2 cellular contexts compared by ENCODE assay signal in the genomic region with DNA sequence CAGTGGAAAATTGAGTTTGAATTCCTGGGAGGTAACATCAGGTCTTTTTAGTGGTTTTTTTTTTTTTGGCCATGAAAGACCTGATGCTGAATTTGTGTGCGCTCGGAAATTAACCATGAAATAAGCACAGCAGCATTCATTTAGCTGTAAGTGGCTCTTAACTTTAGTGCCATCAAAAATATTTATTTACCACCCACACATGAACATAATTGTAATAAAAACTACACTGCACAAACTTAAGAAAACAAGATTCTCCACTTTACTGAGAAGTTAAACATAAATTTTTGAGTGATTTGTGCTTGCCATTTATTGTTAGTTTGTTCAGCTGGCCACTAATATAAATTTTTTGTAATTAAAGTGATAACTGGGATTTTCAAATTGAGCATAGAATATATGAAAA.
A peak's percentile ranks its signal among the peaks of the same experiment; 100 is the strongest.
TF ChIP-seq lines count a peak whose summit lies in the region.

No MANE protein-coding gene starts in this region.

TF ChIP-seq in HEK293, 187 proteins besides CTCF, POLR2A, EP300 and RAD21 (continues in another document):
- TF ChIP-seq BCL11B (tag by site-specific recombination; IDR thresholded peaks at IDR 0.05; ENCODE audit: low read depth) = no peak
- TF ChIP-seq ZNF48 (tag by site-specific recombination; IDR thresholded peaks at IDR 0.05) = no peak
- TF ChIP-seq ZNF76 (tag by site-specific recombination; IDR thresholded peaks at IDR 0.05; ENCODE audit: borderline replicate concordance, low read depth) = no peak
- TF ChIP-seq, protein P1, sequence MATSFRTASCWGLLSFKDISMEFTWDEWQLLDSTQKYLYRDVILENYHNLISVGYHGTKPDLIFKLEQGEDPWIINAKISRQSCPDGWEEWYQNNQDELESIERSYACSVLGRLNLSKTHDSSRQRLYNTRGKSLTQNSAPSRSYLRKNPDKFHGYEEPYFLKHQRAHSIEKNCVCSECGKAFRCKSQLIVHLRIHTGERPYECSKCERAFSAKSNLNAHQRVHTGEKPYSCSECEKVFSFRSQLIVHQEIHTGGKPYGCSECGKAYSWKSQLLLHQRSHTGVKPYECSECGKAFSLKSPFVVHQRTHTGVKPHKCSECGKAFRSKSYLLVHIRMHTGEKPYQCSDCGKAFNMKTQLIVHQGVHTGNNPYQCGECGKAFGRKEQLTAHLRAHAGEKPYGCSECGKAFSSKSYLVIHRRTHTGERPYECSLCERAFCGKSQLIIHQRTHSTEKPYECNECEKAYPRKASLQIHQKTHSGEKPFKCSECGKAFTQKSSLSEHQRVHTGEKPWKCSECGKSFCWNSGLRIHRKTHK (tag by site-specific recombination; IDR thresholded peaks at IDR 0.05) = no peak
- no peak for TF ChIP-seq MEIS1 (CRISPR knock-in tag; IDR thresholded peaks at IDR 0.05; ENCODE audit: borderline replicate concordance)
- no peak for TF ChIP-seq ZNF214 (tag by site-specific recombination; IDR thresholded peaks at IDR 0.05; ENCODE audit: borderline replicate concordance)
- no peak for TF ChIP-seq ZNF670 (tag by site-specific recombination; IDR thresholded peaks at IDR 0.05; ENCODE audit: low read depth)
- TF ChIP-seq, protein P2, sequence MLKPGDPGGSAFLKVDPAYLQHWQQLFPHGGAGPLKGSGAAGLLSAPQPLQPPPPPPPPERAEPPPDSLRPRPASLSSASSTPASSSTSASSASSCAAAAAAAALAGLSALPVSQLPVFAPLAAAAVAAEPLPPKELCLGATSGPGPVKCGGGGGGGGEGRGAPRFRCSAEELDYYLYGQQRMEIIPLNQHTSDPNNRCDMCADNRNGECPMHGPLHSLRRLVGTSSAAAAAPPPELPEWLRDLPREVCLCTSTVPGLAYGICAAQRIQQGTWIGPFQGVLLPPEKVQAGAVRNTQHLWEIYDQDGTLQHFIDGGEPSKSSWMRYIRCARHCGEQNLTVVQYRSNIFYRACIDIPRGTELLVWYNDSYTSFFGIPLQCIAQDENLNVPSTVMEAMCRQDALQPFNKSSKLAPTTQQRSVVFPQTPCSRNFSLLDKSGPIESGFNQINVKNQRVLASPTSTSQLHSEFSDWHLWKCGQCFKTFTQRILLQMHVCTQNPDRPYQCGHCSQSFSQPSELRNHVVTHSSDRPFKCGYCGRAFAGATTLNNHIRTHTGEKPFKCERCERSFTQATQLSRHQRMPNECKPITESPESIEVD (tag by site-specific recombination; IDR thresholded peaks at IDR 0.05) = peak; percentile 93
- TF ChIP-seq ZSCAN30 (tag by site-specific recombination; IDR thresholded peaks at IDR 0.05) = no peak
- TF ChIP-seq, protein P3, sequence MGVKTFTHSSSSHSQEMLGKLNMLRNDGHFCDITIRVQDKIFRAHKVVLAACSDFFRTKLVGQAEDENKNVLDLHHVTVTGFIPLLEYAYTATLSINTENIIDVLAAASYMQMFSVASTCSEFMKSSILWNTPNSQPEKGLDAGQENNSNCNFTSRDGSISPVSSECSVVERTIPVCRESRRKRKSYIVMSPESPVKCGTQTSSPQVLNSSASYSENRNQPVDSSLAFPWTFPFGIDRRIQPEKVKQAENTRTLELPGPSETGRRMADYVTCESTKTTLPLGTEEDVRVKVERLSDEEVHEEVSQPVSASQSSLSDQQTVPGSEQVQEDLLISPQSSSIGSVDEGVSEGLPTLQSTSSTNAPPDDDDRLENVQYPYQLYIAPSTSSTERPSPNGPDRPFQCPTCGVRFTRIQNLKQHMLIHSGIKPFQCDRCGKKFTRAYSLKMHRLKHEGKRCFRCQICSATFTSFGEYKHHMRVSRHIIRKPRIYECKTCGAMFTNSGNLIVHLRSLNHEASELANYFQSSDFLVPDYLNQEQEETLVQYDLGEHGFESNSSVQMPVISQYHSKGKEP (tag by site-specific recombination; IDR thresholded peaks at IDR 0.05) = no peak
- TF ChIP-seq BCL11A (tag by site-specific recombination; IDR thresholded peaks at IDR 0.05; ENCODE audit: low read depth) = peak; percentile 24; the same call in 1 of the 2 replicates
- TF ChIP-seq ZNF266 (tag by site-specific recombination; IDR thresholded peaks at IDR 0.05; ENCODE audit: low read depth) = no peak
- no peak for TF ChIP-seq ZNF530 (tag by site-specific recombination; IDR thresholded peaks at IDR 0.05; ENCODE audit: low read depth)
- peak; percentile 45; the same call in 1 of the 2 replicates for TF ChIP-seq ZNF843 (tag by site-specific recombination; IDR thresholded peaks at IDR 0.05)
- TF ChIP-seq, protein P4, sequence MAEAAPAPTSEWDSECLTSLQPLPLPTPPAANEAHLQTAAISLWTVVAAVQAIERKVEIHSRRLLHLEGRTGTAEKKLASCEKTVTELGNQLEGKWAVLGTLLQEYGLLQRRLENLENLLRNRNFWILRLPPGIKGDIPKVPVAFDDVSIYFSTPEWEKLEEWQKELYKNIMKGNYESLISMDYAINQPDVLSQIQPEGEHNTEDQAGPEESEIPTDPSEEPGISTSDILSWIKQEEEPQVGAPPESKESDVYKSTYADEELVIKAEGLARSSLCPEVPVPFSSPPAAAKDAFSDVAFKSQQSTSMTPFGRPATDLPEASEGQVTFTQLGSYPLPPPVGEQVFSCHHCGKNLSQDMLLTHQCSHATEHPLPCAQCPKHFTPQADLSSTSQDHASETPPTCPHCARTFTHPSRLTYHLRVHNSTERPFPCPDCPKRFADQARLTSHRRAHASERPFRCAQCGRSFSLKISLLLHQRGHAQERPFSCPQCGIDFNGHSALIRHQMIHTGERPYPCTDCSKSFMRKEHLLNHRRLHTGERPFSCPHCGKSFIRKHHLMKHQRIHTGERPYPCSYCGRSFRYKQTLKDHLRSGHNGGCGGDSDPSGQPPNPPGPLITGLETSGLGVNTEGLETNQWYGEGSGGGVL (tag by site-specific recombination; IDR thresholded peaks at IDR 0.05) = no peak
- TF ChIP-seq, protein P5, sequence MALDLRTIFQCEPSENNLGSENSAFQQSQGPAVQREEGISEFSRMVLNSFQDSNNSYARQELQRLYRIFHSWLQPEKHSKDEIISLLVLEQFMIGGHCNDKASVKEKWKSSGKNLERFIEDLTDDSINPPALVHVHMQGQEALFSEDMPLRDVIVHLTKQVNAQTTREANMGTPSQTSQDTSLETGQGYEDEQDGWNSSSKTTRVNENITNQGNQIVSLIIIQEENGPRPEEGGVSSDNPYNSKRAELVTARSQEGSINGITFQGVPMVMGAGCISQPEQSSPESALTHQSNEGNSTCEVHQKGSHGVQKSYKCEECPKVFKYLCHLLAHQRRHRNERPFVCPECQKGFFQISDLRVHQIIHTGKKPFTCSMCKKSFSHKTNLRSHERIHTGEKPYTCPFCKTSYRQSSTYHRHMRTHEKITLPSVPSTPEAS (tag by site-specific recombination; IDR thresholded peaks at IDR 0.05) = 0 out of 2 replicates have a peak, but pooled peaks have one; percentile 15
- no peak for TF ChIP-seq ZNF426 (tag by site-specific recombination; IDR thresholded peaks at IDR 0.05)
- no peak for TF ChIP-seq KLF8 (tag by site-specific recombination; IDR thresholded peaks at IDR 0.05)
- TF ChIP-seq ZFP37 (tag by site-specific recombination; IDR thresholded peaks at IDR 0.05) = no peak
- TF ChIP-seq ZNF404 (tag by site-specific recombination; IDR thresholded peaks at IDR 0.05) = no peak
- TF ChIP-seq, protein P6, sequence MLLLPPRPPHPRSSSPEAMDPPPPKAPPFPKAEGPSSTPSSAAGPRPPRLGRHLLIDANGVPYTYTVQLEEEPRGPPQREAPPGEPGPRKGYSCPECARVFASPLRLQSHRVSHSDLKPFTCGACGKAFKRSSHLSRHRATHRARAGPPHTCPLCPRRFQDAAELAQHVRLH (tag by site-specific recombination; IDR thresholded peaks at IDR 0.05) = no peak
- no peak for TF ChIP-seq ZNF311 (tag by site-specific recombination; IDR thresholded peaks at IDR 0.05; ENCODE audit: borderline replicate concordance)
- no peak for TF ChIP-seq ZNF202 (tag by site-specific recombination; IDR thresholded peaks at IDR 0.05; ENCODE audit: borderline replicate concordance)

TF ChIP-seq in K562, 482 proteins besides CTCF, POLR2A, EP300 and RAD21:
- TF ChIP-seq CBX8 (IDR thresholded peaks at IDR 0.05; ENCODE audit: borderline replicate concordance, extremely low read depth, low read depth, low read length, poor library complexity, severe bottlenecking) (peak; percentile 32), DACH1 (IDR thresholded peaks at IDR 0.05; ENCODE audit: partially characterized antibody) (no peak), ZNF197 (CRISPR knock-in tag; IDR thresholded peaks at IDR 0.05; ENCODE audit: low read depth) (no peak), GABPB2 (CRISPR knock-in tag; conservative IDR thresholded peaks at IDR 0.05) (no peak), SMARCA4 (IDR thresholded peaks at IDR 0.05) (no peak)
- TF ChIP-seq, protein P7, sequence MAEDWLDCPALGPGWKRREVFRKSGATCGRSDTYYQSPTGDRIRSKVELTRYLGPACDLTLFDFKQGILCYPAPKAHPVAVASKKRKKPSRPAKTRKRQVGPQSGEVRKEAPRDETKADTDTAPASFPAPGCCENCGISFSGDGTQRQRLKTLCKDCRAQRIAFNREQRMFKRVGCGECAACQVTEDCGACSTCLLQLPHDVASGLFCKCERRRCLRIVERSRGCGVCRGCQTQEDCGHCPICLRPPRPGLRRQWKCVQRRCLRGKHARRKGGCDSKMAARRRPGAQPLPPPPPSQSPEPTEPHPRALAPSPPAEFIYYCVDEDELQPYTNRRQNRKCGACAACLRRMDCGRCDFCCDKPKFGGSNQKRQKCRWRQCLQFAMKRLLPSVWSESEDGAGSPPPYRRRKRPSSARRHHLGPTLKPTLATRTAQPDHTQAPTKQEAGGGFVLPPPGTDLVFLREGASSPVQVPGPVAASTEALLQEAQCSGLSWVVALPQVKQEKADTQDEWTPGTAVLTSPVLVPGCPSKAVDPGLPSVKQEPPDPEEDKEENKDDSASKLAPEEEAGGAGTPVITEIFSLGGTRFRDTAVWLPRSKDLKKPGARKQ (CRISPR knock-in tag; IDR thresholded peaks at IDR 0.05) = no peak
TF ChIP-seq in K562: peak in this region for 1.
